Comparison of ENCODE assay signal across 11 cellular contexts in genomic region chr16:28910046-28911031, GRCh38. TPM values are rescaled to one million over a fixed set of nuclear protein-coding genes. Genes with fewer than 3 reads are reported as not detected.
DNase-seq lines count a peak whose midpoint lies in the region; ATAC-seq, FAIRE-seq and TF ChIP-seq lines count a peak whose summit lies in the region.
"Had no signal": no experiment of that assay in that cellular context is flagged by ENCODE, and none has a peak within 500 bp of the region (broad histone marks: within the 10 kb centered on the region; RNA-seq: fewer than 3 reads in every experiment).

No MANE protein-coding gene starts in this region.

- peak; percentile 88 to 90 for ATAC-seq in naive B cell (ENCODE audit: low read depth in 2 of 2)

- peaks cover 0 to 10% of the 10 kb centered on the region in 2 donors for H3K36me3 Mint-ChIP-seq in naive B cell
- H3K36me3 Mint-ChIP-seq in CD14-positive monocyte = peaks cover 43 to 77% of the 10 kb centered on the region in 2 donors

- intact Hi-C loops in CD14-positive monocyte (cut with micrococcal nuclease) = no loop called here

- H3K4me1 Mint-ChIP-seq in naive B cell (peaks cover 15 to 16% (median 16%) of the 10 kb centered on the region in 3 donors), CD14-positive monocyte (no peaks in the 10 kb centered on the region)

- H3K9me3 Mint-ChIP-seq in naive B cell (no peaks in the 10 kb centered on the region), CD14-positive monocyte (no peaks in the 10 kb centered on the region)

- DNase-seq in LHCN-M2 (ENCODE audit: low read depth) (peak; percentile 26), SHP77 (lab: John Stamatoyannopoulos, UW) (peak; percentile 78 to 83), naive B cell (peak; percentile 31), T-helper 9 cell (no peak), CD14-positive monocyte (ENCODE audit: low spot score) (no peak), HCEC 1CT (no peak)
- DNase-seq: activated effector memory CD4-positive, alpha-beta T cell treated with anti-CD3 and anti-CD28 coated beads, Interleukin-2, amount 50 U/mL, for 16 hours; GM23248; thyroid gland had no signal

- peak overlapping the region in 5 of 8 donors; percentile 15 to 77 (median 39) for H3K4me3 Mint-ChIP-seq in naive B cell
- H3K4me3 Mint-ChIP-seq in CD14-positive monocyte = no peak overlapping the region

- H3K27ac Mint-ChIP-seq in naive B cell (peak overlapping the region; percentile 16 to 89 (median 54)), CD14-positive monocyte (peak overlapping the region in 2 of 7 donors; percentile 22 to 32)

- TF ChIP-seq CTCF in CD14-positive monocyte (IDR thresholded peaks at IDR 0.05) = no peak

- FAIRE-seq in G401.6 (lab: Jason Lieb, UNC) = peak; percentile 94

- H3K27me3 Mint-ChIP-seq in naive B cell (no peaks in the 10 kb centered on the region), CD14-positive monocyte (ENCODE audit: low read depth in 3 of 3) (peaks cover 0 to 1% (median 1%) of the 10 kb centered on the region in 3 donors)

RNA-seq across cellular contexts. Expression of gene RABEP2, which starts 14.7 kb away (rescaled TPM):
- total RNA-seq in LHCN-M2 (2014; rRNA removed) = 50.6 and 72.0 TPM in 2 replicates
- 19.1 TPM for polyA plus RNA-seq in LHCN-M2 (2012)
- polyA plus RNA-seq in naive B cell (ENCODE audit: low read depth in 6 of 6) = 10 to 100 TPM in 5 of 6 donors, 1 to 10 TPM in 1; 6.9 to 40.4 (median 21.2) TPM
- polyA plus RNA-seq in CD14-positive monocyte = 1 to 10 TPM; 1.9 to 2.5 TPM

RNA-seq across cellular contexts. Expression of gene CD19, which starts 21.4 kb away (rescaled TPM):
- not detected in 2 replicates for total RNA-seq in LHCN-M2 (2014; rRNA removed)
- not detected for polyA plus RNA-seq in LHCN-M2 (2012)
- 100 to 1,000 TPM; 280 to 597 (median 354) TPM for polyA plus RNA-seq in naive B cell (ENCODE audit: low read depth in 6 of 6)
- under 1 TPM; 0.28 to 0.65 TPM for polyA plus RNA-seq in CD14-positive monocyte
- total RNA-seq: GM23248, pulmonary artery endothelial cell, thyroid gland had no signal
- polyA plus RNA-seq: GM23248 had no signal

RNA-seq across cellular contexts. Expression of gene ATP2A1, which starts 32.1 kb away (rescaled TPM):
- 0.92 and 0.96 TPM in 2 replicates for total RNA-seq in LHCN-M2 (2014; rRNA removed)
- polyA plus RNA-seq in LHCN-M2 (2012) = 1.4 TPM
- not detected for polyA plus RNA-seq in naive B cell (ENCODE audit: low read depth in 6 of 6)
- not detected for polyA plus RNA-seq in CD14-positive monocyte

RNA-seq across cellular contexts. Expression of gene NFATC2IP, which starts 40.4 kb away (rescaled TPM):
- total RNA-seq in LHCN-M2 (2014; rRNA removed) = 25.5 and 26.6 TPM in 2 replicates
- 17.5 TPM for polyA plus RNA-seq in LHCN-M2 (2012)
- polyA plus RNA-seq in naive B cell (ENCODE audit: low read depth in 6 of 6) (10 to 100 TPM; 17.8 to 32.2 (median 24.2) TPM), CD14-positive monocyte (10 to 100 TPM; 17.5 to 18.4 TPM)

RNA-seq across cellular contexts. Expression of gene SH2B1, which starts 46.7 kb away (rescaled TPM):
- total RNA-seq in LHCN-M2 (2014; rRNA removed) = 28.4 and 29.3 TPM in 2 replicates
- polyA plus RNA-seq in LHCN-M2 (2012) = 32.2 TPM
- polyA plus RNA-seq in naive B cell (ENCODE audit: low read depth in 6 of 6) = 1 to 10 TPM in 5 of 6 donors, under 1 TPM in 1; 1.00 to 4.7 (median 2.7) TPM
- polyA plus RNA-seq in CD14-positive monocyte = 1 to 10 TPM in 1 of 2 donors, under 1 TPM in 1; 0.93 to 1.1 TPM

Comparison
In these comparisons a context has a peak if more than half of its experiments do, and no peak if none do; other contexts are left out.
1. DNase-seq: peak in LHCN-M2 (single experiment), SHP77 (2 of 2) and naive B cell (single experiment); none in T-helper 9 cell (single experiment), CD14-positive monocyte (single experiment) and HCEC 1CT (single experiment).
2. H3K4me3 Mint-ChIP-seq: peak in naive B cell (5 of 8); none in CD14-positive monocyte (0 of 2).
3. RNA of gene CD19, which starts 21.4 kb away (polyA plus RNA-seq): 280 to 597 TPM in naive B cell; 0.28 to 0.65 TPM in CD14-positive monocyte; every median in the first group is over 100 times any median in the second.